25 cellular contexts compared by ENCODE assay signal in genomic region chr3:141273700-141274410, GRCh38. TPM values are rescaled to one million over a fixed set of nuclear protein-coding genes. Genes with fewer than 3 reads are reported as not detected.
DNase-seq lines count a peak whose midpoint lies in the region; ATAC-seq and TF ChIP-seq lines count a peak whose summit lies in the region.
"Had no signal": no experiment of that assay in that cellular context is flagged by ENCODE, and none has a peak within 500 bp of the region (broad histone marks: within the 10 kb centered on the region; RNA-seq: fewer than 3 reads in every experiment).

No MANE protein-coding gene starts in this region.

- TF ChIP-seq CTCF in IMR-90 (conservative IDR thresholded peaks at IDR 0.05; ENCODE audit: low read depth, low read length): no peak

- no peaks in the 10 kb centered on the region; the same call in 1 of the 2 replicates for H3K36me3 ChIP-seq in IMR-90 (ENCODE audit: control insufficient read depth, insufficient read depth, low read length)
- H3K36me3 ChIP-seq in naive thymus-derived CD4-positive, alpha-beta T cell (ENCODE audit: control insufficient read depth in 2 of 3, insufficient read depth in 3 of 3, low read length in 3 of 3): peaks cover 0 to 8% (median 0%) of the 10 kb centered on the region in 3 experiments
- H3K36me3 ChIP-seq: esophagus squamous epithelium, gastrocnemius medialis, SJSA1 had no signal

- H2BK20ac ChIP-seq in IMR-90 (ENCODE audit: low read depth, low read length): 0 out of 2 replicates have a peak overlapping the region, but pooled peaks have one; percentile 31

- TF ChIP-seq POLR2A in IMR-90 (IDR thresholded peaks at IDR 0.05; ENCODE audit: low read depth, low read length): no peak

- no peak overlapping the region for H2BK15ac ChIP-seq in IMR-90 (ENCODE audit: low read depth, low read length)

- H3K27me3 ChIP-seq in IMR-90 (ENCODE audit: control insufficient read depth, insufficient read depth, low read length): no peaks in the 10 kb centered on the region
- no peaks in the 10 kb centered on the region for H3K27me3 ChIP-seq in naive thymus-derived CD4-positive, alpha-beta T cell (ENCODE audit: control insufficient read depth in 2 of 2, insufficient read depth in 2 of 2, low read length in 2 of 2)
- H3K27me3 ChIP-seq: esophagus squamous epithelium, gastrocnemius medialis, SJSA1 had no signal

- peak; percentile 5 for ATAC-seq in activated CD4-positive, alpha-beta T cell treated with anti-CD3 and anti-CD28 coated beads for 36 hours
- no peak for ATAC-seq in IMR-90 (ENCODE audit: low read depth)
- no peak for ATAC-seq in naive thymus-derived CD4-positive, alpha-beta T cell
- ATAC-seq: right cardiac atrium had no signal

- no peak for TF ChIP-seq RAD21 in IMR-90 (IDR thresholded peaks at IDR 0.05; ENCODE audit: low read length)

- H3K9me3 ChIP-seq in IMR-90 (ENCODE audit: control insufficient read depth, insufficient read depth, low read length): no peaks in the 10 kb centered on the region
- no peaks in the 10 kb centered on the region for H3K9me3 ChIP-seq in naive thymus-derived CD4-positive, alpha-beta T cell (ENCODE audit: control insufficient read depth in 2 of 3, low read length in 3 of 3)
- H3K9me3 ChIP-seq: esophagus squamous epithelium, gastrocnemius medialis, SJSA1 had no signal

- BruUV-seq in IMR-90 (replicated peaks; lab: Mats Ljungman, UMichigan): no TSS peak

- in situ Hi-C loops in IMR-90 (cut with MboI; ENCODE audit: low sequenced_read_pairs): no loop called here

- H3K23ac ChIP-seq in IMR-90 (ENCODE audit: low read depth, low read length): no peak overlapping the region

- no peak overlapping the region for H3K14ac ChIP-seq in IMR-90 (replicated peaks; ENCODE audit: low read depth, low read length)

- no peaks in the 10 kb centered on the region; a peak in 1 of 4 replicates for H3K79me1 ChIP-seq in IMR-90 (ENCODE audit: low read depth in 1 of 2, low read length in 2 of 2)

- H2AFZ ChIP-seq in IMR-90 (replicated peaks; ENCODE audit: low read length, poor library complexity): no peak overlapping the region

- H4K91ac ChIP-seq in IMR-90 (ENCODE audit: insufficient read depth, low read depth, low read length): no peak overlapping the region

- no peaks in the 10 kb centered on the region for H4K20me1 ChIP-seq in IMR-90 (ENCODE audit: insufficient read depth, low read length)

- H3K4me1 ChIP-seq in IMR-90 (ENCODE audit: control insufficient read depth, insufficient read depth, low read length): peaks cover 11% of the 10 kb centered on the region
- peaks cover 13 to 24% of the 10 kb centered on the region in 2 donors for H3K4me1 ChIP-seq in naive thymus-derived CD4-positive, alpha-beta T cell (ENCODE audit: control insufficient read depth in 2 of 2, insufficient read depth in 2 of 2, low read length in 2 of 2)

- dilution Hi-C loops in IMR-90 (cut with HindIII; ENCODE audit: low sequenced_read_pairs, unreplicated experiment): no loop called here

- no peak for DNase-seq in activated CD4-positive, alpha-beta T cell treated with anti-CD3 and anti-CD28 coated beads for 36 hours
- no peak for DNase-seq in activated CD4-positive, alpha-beta T cell treated with anti-CD3 and anti-CD28 coated beads, Interleukin-2, amount 50 U/mL, for 48 hours
- DNase-seq in IMR-90: no peak
- DNase-seq in activated T-helper 2 cell treated with anti-CD3 and anti-CD28 coated beads, Interferon-gamma antibody, Interleukin-2, Interleukin-4, amounts not matched to agents 10 μg/mL and 5 μg/mL and 100 μg/mL, durations not matched to agents 14 hours and 24 hours and 36 hours (ENCODE audit: low spot score): no peak
- DNase-seq in naive thymus-derived CD4-positive, alpha-beta T cell: no peak
- DNase-seq in NOMO-1 (lab: John Stamatoyannopoulos, UW; ENCODE audit: unreplicated experiment in 2 of 2): no peak
- no peak for DNase-seq in activated gamma-delta T cell treated with Interleukin-2 at 50 U/mL for 16 hours
- DNase-seq in inferior parietal cortex (ENCODE audit: extremely low spot score): no peak
- DNase-seq: activated CD4-positive, alpha-beta T cell treated with anti-CD3 and anti-CD28 coated beads, Interleukin-2, amount 50 U/mL, for 4 hours; activated T-cell treated with anti-CD3 and anti-CD28 coated beads, Interleukin-2, amount 50 U/mL, for 4 hours; cerebellar nuclear complex; COR-L47; esophagus squamous epithelium; gastrocnemius medialis; kidney; MM.1S; NCI-H1417 treated with DMSO at 0.1 percent for 48 hours; NCI-H510A; NK-92 treated with Interleukin-12 subunit alpha and Interleukin-12 subunit beta, amount 100 ng/mL, for 24 hours; occipital lobe; right cardiac atrium; stimulated activated CD4-positive, alpha-beta T cell treated with anti-CD3 and anti-CD28 coated beads, Interleukin-4, amount 100 ng/mL, for 24 hours had no signal

- H3K27me3 Mint-ChIP-seq in activated CD4-positive, alpha-beta T cell treated with anti-CD3 and anti-CD28 coated beads for 36 hours: no peaks in the 10 kb centered on the region
- H3K27me3 Mint-ChIP-seq in activated T-helper 2 cell treated with anti-CD3 and anti-CD28 coated beads, Interferon-gamma antibody, Interleukin-2, Interleukin-4, amounts not matched to agents 10 μg/mL and 5 μg/mL and 100 μg/mL, durations not matched to agents 14 hours and 24 hours and 36 hours (ENCODE audit: low read depth): no peaks in the 10 kb centered on the region
- H3K27me3 Mint-ChIP-seq in naive thymus-derived CD4-positive, alpha-beta T cell: no peaks in the 10 kb centered on the region
- H3K27me3 Mint-ChIP-seq: activated naive CD4-positive, alpha-beta T cell treated with anti-CD3 and anti-CD28 coated beads, Interleukin-2, amount 50 U/mL, for 24 hours; IgD-negative memory B cell had no signal

- no peak overlapping the region for H2BK5ac ChIP-seq in IMR-90 (ENCODE audit: low read depth, low read length, poor library complexity, severe bottlenecking)

- H3K9me3 Mint-ChIP-seq in activated CD4-positive, alpha-beta T cell treated with anti-CD3 and anti-CD28 coated beads for 36 hours (ENCODE audit: low read depth): no peaks in the 10 kb centered on the region
- no peaks in the 10 kb centered on the region for H3K9me3 Mint-ChIP-seq in activated T-helper 2 cell treated with anti-CD3 and anti-CD28 coated beads, Interferon-gamma antibody, Interleukin-2, Interleukin-4, amounts not matched to agents 10 μg/mL and 5 μg/mL and 100 μg/mL, durations not matched to agents 14 hours and 24 hours and 36 hours
- no peaks in the 10 kb centered on the region for H3K9me3 Mint-ChIP-seq in naive thymus-derived CD4-positive, alpha-beta T cell
- H3K9me3 Mint-ChIP-seq: activated naive CD4-positive, alpha-beta T cell treated with anti-CD3 and anti-CD28 coated beads, Interleukin-2, amount 50 U/mL, for 24 hours; activated T-cell treated with anti-CD3 and anti-CD28 coated beads, Interleukin-2, amount 50 U/mL, for 4 hours; IgD-negative memory B cell had no signal

- H4K8ac ChIP-seq in IMR-90 (ENCODE audit: low read depth in 2 of 2, low read length in 2 of 2): no peak overlapping the region

- H4K5ac ChIP-seq in IMR-90 (ENCODE audit: low read depth, low read length): no peak overlapping the region

- H2AK9ac ChIP-seq in IMR-90 (replicated peaks; ENCODE audit: low read depth, low read length, poor library complexity): no peak overlapping the region

- no peak overlapping the region for H3K4me3 ChIP-seq in IMR-90 (ENCODE audit: insufficient read depth, low read depth, low read length)
- no peak overlapping the region for H3K4me3 ChIP-seq in naive thymus-derived CD4-positive, alpha-beta T cell (ENCODE audit: low read length)
- H3K4me3 ChIP-seq: esophagus squamous epithelium, gastrocnemius medialis, SJSA1 had no signal

- H3K4me1 Mint-ChIP-seq in activated CD4-positive, alpha-beta T cell treated with anti-CD3 and anti-CD28 coated beads for 36 hours: peaks cover 25% of the 10 kb centered on the region
- peaks cover 68% of the 10 kb centered on the region for H3K4me1 Mint-ChIP-seq in activated T-helper 2 cell treated with anti-CD3 and anti-CD28 coated beads, Interferon-gamma antibody, Interleukin-2, Interleukin-4, amounts not matched to agents 10 μg/mL and 5 μg/mL and 100 μg/mL, durations not matched to agents 14 hours and 24 hours and 36 hours (ENCODE audit: low read depth)
- H3K4me1 Mint-ChIP-seq in naive thymus-derived CD4-positive, alpha-beta T cell: peaks cover 13 to 71% (median 23%) of the 10 kb centered on the region in 7 donors
- H3K4me1 Mint-ChIP-seq: IgD-negative memory B cell had no signal

- peaks cover 2% of the 10 kb centered on the region for H3K36me3 Mint-ChIP-seq in activated CD4-positive, alpha-beta T cell treated with anti-CD3 and anti-CD28 coated beads for 36 hours (ENCODE audit: low read depth)
- H3K36me3 Mint-ChIP-seq in activated T-helper 2 cell treated with anti-CD3 and anti-CD28 coated beads, Interferon-gamma antibody, Interleukin-2, Interleukin-4, amounts not matched to agents 10 μg/mL and 5 μg/mL and 100 μg/mL, durations not matched to agents 14 hours and 24 hours and 36 hours (ENCODE audit: low read depth): peaks cover 53% of the 10 kb centered on the region
- H3K36me3 Mint-ChIP-seq in naive thymus-derived CD4-positive, alpha-beta T cell: peaks cover 0 to 23% (median 10%) of the 10 kb centered on the region in 5 donors

- H3K9ac ChIP-seq in IMR-90 (ENCODE audit: low read depth, low read length): no peak overlapping the region

- WGBS in IMR-90 (ENCODE audit: extremely low coverage in 2 of 2, insufficient read length in 1 of 2), 2 experiments: 91% methylated on average over 8 of the region's 15 CpGs; no CpG with 5 or more reads in 1 of the 2 experiments

- H3K4ac ChIP-seq in IMR-90 (ENCODE audit: low read depth, low read length): no peak overlapping the region

- POLR2A ChIA-PET in activated CD4-positive, alpha-beta T cell treated with anti-CD3 and anti-CD28 coated beads for 36 hours (lab: Charles Lee): no interaction called here
- POLR2A ChIA-PET in IMR-90 (lab: Charles Lee; ENCODE audit: unreplicated experiment): no interaction called here
- POLR2A ChIA-PET in naive thymus-derived CD4-positive, alpha-beta T cell (lab: Charles Lee): interaction anchor here (0.9 to 18.1 kb wide), 2 partner anchors 9 to 30 kb away, joined by 3 to 516 read pairs; partner anchors contain the start of gene PXYLP1

- intact Hi-C loops in activated CD4-positive, alpha-beta T cell treated with anti-CD3 and anti-CD28 coated beads for 36 hours (cut with DNase I, micrococcal nuclease): no loop called here
- intact Hi-C loops in IMR-90 (cut with micrococcal nuclease): no loop called here
- intact Hi-C loops in activated T-helper 2 cell treated with anti-CD3 and anti-CD28 coated beads, Interferon-gamma antibody, Interleukin-2, Interleukin-4, amounts not matched to agents 10 μg/mL and 5 μg/mL and 100 μg/mL, durations not matched to agents 14 hours and 24 hours and 36 hours (cut with micrococcal nuclease): loop anchor here (1.0 to 10.0 kb wide), 2 partner anchors 13 to 259 kb away; no protein-coding TSS in a partner anchor
- intact Hi-C loops in naive thymus-derived CD4-positive, alpha-beta T cell (cut with micrococcal nuclease): no loop called here

- H3K9me1 ChIP-seq in IMR-90 (ENCODE audit: insufficient read depth, low read length): peaks cover 5% of the 10 kb centered on the region

- no peak overlapping the region for H3K18ac ChIP-seq in IMR-90 (ENCODE audit: low read depth, low read length)

- no peak overlapping the region for H2AK5ac ChIP-seq in IMR-90 (ENCODE audit: low read depth, low read length)

- CTCF ChIA-PET in activated CD4-positive, alpha-beta T cell treated with anti-CD3 and anti-CD28 coated beads for 36 hours (lab: Charles Lee): interaction anchor here (0.6 to 1.8 kb wide), 5 partner anchors 8 to 767 kb away, joined by 3 to 7 read pairs (median 4); partner anchors contain the start of gene PXYLP1
- CTCF ChIA-PET in IMR-90 (lab: Yijun Ruan, JAX): interaction anchor here (0.7 to 1.1 kb wide), 3 partner anchors 26 to 29 kb away, joined by 3 read pairs; no protein-coding TSS in a partner anchor
- CTCF ChIA-PET in naive thymus-derived CD4-positive, alpha-beta T cell (lab: Charles Lee): interaction anchor here (1.1 to 1.6 kb wide), 2 partner anchors 34 to 42 kb away, joined by 5 to 6 read pairs; partner anchors contain the start of gene PXYLP1

- H2BK120ac ChIP-seq in IMR-90 (ENCODE audit: low read depth, low read length): no peak overlapping the region

- peak overlapping the region; percentile 62 for H3K27ac Mint-ChIP-seq in activated CD4-positive, alpha-beta T cell treated with anti-CD3 and anti-CD28 coated beads for 36 hours
- H3K27ac Mint-ChIP-seq in activated T-helper 2 cell treated with anti-CD3 and anti-CD28 coated beads, Interferon-gamma antibody, Interleukin-2, Interleukin-4, amounts not matched to agents 10 μg/mL and 5 μg/mL and 100 μg/mL, durations not matched to agents 14 hours and 24 hours and 36 hours: peak overlapping the region; percentile 98
- H3K27ac Mint-ChIP-seq in naive thymus-derived CD4-positive, alpha-beta T cell: peak overlapping the region in 8 of 9 donors; percentile 7 to 76 (median 58)

- no peak overlapping the region for H3K4me2 ChIP-seq in IMR-90 (ENCODE audit: low read depth, low read length)

- no peak overlapping the region for H3K27ac ChIP-seq in IMR-90 (ENCODE audit: insufficient read depth, low read length)
- H3K27ac ChIP-seq in naive thymus-derived CD4-positive, alpha-beta T cell (ENCODE audit: low read depth, low read length): no peak overlapping the region
- H3K27ac ChIP-seq: esophagus squamous epithelium, gastrocnemius medialis, SJSA1 had no signal

- no peak overlapping the region for H3K56ac ChIP-seq in IMR-90 (ENCODE audit: extremely low read depth, insufficient read depth, low read length)

- H3K4me3 Mint-ChIP-seq in activated CD4-positive, alpha-beta T cell treated with anti-CD3 and anti-CD28 coated beads for 36 hours: no peak overlapping the region
- H3K4me3 Mint-ChIP-seq in activated T-helper 2 cell treated with anti-CD3 and anti-CD28 coated beads, Interferon-gamma antibody, Interleukin-2, Interleukin-4, amounts not matched to agents 10 μg/mL and 5 μg/mL and 100 μg/mL, durations not matched to agents 14 hours and 24 hours and 36 hours (ENCODE audit: low read depth): peak overlapping the region; percentile 14
- H3K4me3 Mint-ChIP-seq in naive thymus-derived CD4-positive, alpha-beta T cell: peak overlapping the region in 2 of 10 donors; percentile 3 to 27
- H3K4me3 Mint-ChIP-seq: activated naive CD4-positive, alpha-beta T cell treated with anti-CD3 and anti-CD28 coated beads, Interleukin-2, amount 50 U/mL, for 24 hours; activated T-cell treated with anti-CD3 and anti-CD28 coated beads, Interleukin-2, amount 50 U/mL, for 4 hours; IgD-negative memory B cell had no signal

RNA-seq across cellular contexts. Expression of gene PXYLP1, which starts 42.2 kb away (rescaled TPM):
- 10 to 100 TPM; 10.3 to 12.2 TPM for total RNA-seq in activated CD4-positive, alpha-beta T cell treated with anti-CD3 and anti-CD28 coated beads for 36 hours
- total RNA-seq in IMR-90 (2012; rRNA removed): 13.3 and 15.6 TPM in 2 replicates
- polyA plus RNA-seq in IMR-90 (2012; rRNA removed): 11.2 and 11.7 TPM in 2 replicates
- polyA plus RNA-seq in IMR-90 (2012; cell fraction: cytosol; rRNA removed): 5.3 and 6.3 TPM in 2 replicates
- polyA plus RNA-seq in IMR-90 (2012; cell fraction: nucleus; rRNA removed; ENCODE audit: low replicate concordance): 10.0 and 20.5 TPM in 2 replicates
- 57.2 and 66.0 TPM in 2 replicates for total RNA-seq in activated T-helper 2 cell treated with anti-CD3 and anti-CD28 coated beads, Interferon-gamma antibody, Interleukin-2, Interleukin-4, amounts not matched to agents 10 μg/mL and 5 μg/mL and 100 μg/mL, durations not matched to agents 14 hours and 24 hours and 36 hours
- 10 to 100 TPM; 18.6 to 40.9 (median 23.2) TPM for total RNA-seq in naive thymus-derived CD4-positive, alpha-beta T cell
- 10 to 100 TPM; 15.8 to 32.0 TPM for polyA plus RNA-seq in naive thymus-derived CD4-positive, alpha-beta T cell
